Comparison of ENCODE assay signal across 1 cellular context in the genomic region with DNA sequence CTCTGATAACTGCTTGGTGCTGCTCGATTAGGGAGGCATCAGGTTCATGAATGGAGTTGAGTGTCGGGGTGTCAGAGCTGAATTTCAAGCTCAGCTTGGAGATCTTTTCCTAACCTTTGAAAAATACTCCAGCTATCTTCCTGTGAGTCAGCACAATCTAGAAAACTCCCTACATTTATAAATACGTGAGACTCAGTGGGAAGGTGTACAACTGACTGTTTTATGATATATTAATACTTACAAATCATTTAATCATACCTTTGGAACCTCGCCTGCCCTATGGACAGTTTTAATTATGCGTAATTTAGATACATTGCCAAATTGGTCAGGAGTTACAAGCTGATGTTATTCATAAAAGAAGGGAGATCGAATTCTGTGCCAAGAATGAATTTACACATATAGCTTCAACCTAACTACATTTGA.
TF ChIP-seq lines count a peak whose summit lies in the region.

No MANE protein-coding gene starts in this region.

TF ChIP-seq in GM23338, 12 proteins besides CTCF, POLR2A, EP300 and RAD21 (continued from another document):
- TF ChIP-seq, protein P1, sequence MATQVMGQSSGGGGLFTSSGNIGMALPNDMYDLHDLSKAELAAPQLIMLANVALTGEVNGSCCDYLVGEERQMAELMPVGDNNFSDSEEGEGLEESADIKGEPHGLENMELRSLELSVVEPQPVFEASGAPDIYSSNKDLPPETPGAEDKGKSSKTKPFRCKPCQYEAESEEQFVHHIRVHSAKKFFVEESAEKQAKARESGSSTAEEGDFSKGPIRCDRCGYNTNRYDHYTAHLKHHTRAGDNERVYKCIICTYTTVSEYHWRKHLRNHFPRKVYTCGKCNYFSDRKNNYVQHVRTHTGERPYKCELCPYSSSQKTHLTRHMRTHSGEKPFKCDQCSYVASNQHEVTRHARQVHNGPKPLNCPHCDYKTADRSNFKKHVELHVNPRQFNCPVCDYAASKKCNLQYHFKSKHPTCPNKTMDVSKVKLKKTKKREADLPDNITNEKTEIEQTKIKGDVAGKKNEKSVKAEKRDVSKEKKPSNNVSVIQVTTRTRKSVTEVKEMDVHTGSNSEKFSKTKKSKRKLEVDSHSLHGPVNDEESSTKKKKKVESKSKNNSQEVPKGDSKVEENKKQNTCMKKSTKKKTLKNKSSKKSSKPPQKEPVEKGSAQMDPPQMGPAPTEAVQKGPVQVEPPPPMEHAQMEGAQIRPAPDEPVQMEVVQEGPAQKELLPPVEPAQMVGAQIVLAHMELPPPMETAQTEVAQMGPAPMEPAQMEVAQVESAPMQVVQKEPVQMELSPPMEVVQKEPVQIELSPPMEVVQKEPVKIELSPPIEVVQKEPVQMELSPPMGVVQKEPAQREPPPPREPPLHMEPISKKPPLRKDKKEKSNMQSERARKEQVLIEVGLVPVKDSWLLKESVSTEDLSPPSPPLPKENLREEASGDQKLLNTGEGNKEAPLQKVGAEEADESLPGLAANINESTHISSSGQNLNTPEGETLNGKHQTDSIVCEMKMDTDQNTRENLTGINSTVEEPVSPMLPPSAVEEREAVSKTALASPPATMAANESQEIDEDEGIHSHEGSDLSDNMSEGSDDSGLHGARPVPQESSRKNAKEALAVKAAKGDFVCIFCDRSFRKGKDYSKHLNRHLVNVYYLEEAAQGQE (IDR thresholded peaks at IDR 0.05; ENCODE audit: unreplicated experiment): no peak
- TF ChIP-seq, protein P2, sequence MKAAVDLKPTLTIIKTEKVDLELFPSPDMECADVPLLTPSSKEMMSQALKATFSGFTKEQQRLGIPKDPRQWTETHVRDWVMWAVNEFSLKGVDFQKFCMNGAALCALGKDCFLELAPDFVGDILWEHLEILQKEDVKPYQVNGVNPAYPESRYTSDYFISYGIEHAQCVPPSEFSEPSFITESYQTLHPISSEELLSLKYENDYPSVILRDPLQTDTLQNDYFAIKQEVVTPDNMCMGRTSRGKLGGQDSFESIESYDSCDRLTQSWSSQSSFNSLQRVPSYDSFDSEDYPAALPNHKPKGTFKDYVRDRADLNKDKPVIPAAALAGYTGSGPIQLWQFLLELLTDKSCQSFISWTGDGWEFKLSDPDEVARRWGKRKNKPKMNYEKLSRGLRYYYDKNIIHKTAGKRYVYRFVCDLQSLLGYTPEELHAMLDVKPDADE (IDR thresholded peaks at IDR 0.05): no peak
- TF ChIP-seq JUNB (IDR thresholded peaks at IDR 0.05; ENCODE audit: unreplicated experiment) (no peak), ZNF331 (CRISPR knock-in tag; IDR thresholded peaks at IDR 0.05; ENCODE audit: low read depth) (no peak), CREB1 (CRISPR knock-in tag; IDR thresholded peaks at IDR 0.05; ENCODE audit: low read depth) (no peak)
TF ChIP-seq in GM23338: peak in this region for 0.
